In the genomic region with DNA sequence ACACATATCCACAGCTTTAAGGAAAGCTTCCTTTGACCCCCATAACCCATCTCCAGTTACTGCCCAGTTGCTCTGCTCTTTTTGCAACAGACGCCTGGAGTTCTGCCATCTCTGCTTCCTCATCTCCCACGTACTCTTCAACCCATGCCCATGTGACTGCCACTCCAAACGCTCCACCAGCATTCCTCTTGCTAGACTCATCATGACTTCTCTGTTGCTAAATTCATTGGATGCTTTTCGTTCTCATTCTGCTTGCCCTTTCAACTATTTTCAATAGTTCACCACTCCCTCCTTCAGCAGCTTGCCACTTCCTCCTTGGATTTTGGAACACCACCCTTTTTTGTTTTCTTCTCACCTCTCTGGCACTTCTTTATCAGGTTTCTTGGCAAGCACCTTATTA, we compare ENCODE assay signal across 9 cellular contexts. TPM values are rescaled to one million over a fixed set of nuclear protein-coding genes. Genes with fewer than 3 reads are reported as not detected.
DNase-seq lines count a peak whose midpoint lies in the region; ATAC-seq and TF ChIP-seq lines count a peak whose summit lies in the region.
"Had no signal": no experiment of that assay in that cellular context is flagged by ENCODE, and none has a peak within 500 bp of the region (broad histone marks: within the 10 kb centered on the region; RNA-seq: fewer than 3 reads in every experiment).

No MANE protein-coding gene starts in this region.

- no peak overlapping the region for H3K9ac ChIP-seq in subcutaneous abdominal adipose tissue (ENCODE audit: low read length in 5 of 5)
- H3K9ac ChIP-seq: KMS-11 had no signal

- H3K4me1 Mint-ChIP-seq in HFFc6 (ENCODE audit: low read depth), result peaks cover 58% of the 10 kb centered on the region

- H3K9me3 ChIP-seq in heart left ventricle (no peaks in the 10 kb centered on the region), subcutaneous abdominal adipose tissue (ENCODE audit: control insufficient read depth in 5 of 5, low read length in 5 of 5) (no peaks in the 10 kb centered on the region)

- no peaks in the 10 kb centered on the region for H3K27me3 ChIP-seq in heart left ventricle
- H3K27me3 ChIP-seq in subcutaneous abdominal adipose tissue (ENCODE audit: control insufficient read depth in 5 of 5, insufficient read depth in 4 of 5, low read length in 5 of 5), result no peaks in the 10 kb centered on the region

- peaks cover 1% of the 10 kb centered on the region; the same call in 1 of the 2 replicates for H3K27me3 Mint-ChIP-seq in HFFc6 (ENCODE audit: insufficient read depth)

- H3K4me3 ChIP-seq in heart left ventricle (no peak overlapping the region), subcutaneous abdominal adipose tissue (ENCODE audit: low read depth in 1 of 5, low read length in 5 of 5) (no peak overlapping the region)

- H3K27ac ChIP-seq in heart left ventricle, result peak overlapping the region in 9 of 12 donors; percentile 16 to 74 (median 56)
- peak overlapping the region; percentile 50 for H3K27ac ChIP-seq in subcutaneous abdominal adipose tissue (ENCODE audit: low read depth, low read length)
- H3K27ac ChIP-seq: KMS-11 had no signal

- WGBS in heart left ventricle, 4 donors, result 9 to 15% (median 12%) methylated on average over 4 of the region's 4 CpGs

- peaks cover 13% of the 10 kb centered on the region; the same call in 1 of the 2 replicates for H3K36me3 Mint-ChIP-seq in HFFc6 (ENCODE audit: low read depth)

- TF ChIP-seq CTCF in HFFc6 (IDR thresholded peaks at IDR 0.05), result no peak
- TF ChIP-seq CTCF in heart left ventricle (IDR thresholded peaks at IDR 0.05), result no peak

- H3K36me3 ChIP-seq in heart left ventricle, result no peaks in the 10 kb centered on the region
- no peaks in the 10 kb centered on the region for H3K36me3 ChIP-seq in subcutaneous abdominal adipose tissue (ENCODE audit: control insufficient read depth in 5 of 5, insufficient read depth in 5 of 5, low read length in 5 of 5)

- H3K4me1 ChIP-seq in heart left ventricle (peaks cover 0 to 31% (median 12%) of the 10 kb centered on the region in 12 donors), subcutaneous abdominal adipose tissue (ENCODE audit: control insufficient read depth in 5 of 5, insufficient read depth in 5 of 5, low read length in 5 of 5) (peaks cover 6 to 29% (median 24%) of the 10 kb centered on the region in 5 donors)

- DNase-seq in HFFc6 (peak; percentile 95), SW480 (ENCODE audit: low spot score) (peak; percentile 74), heart left ventricle (peak in 4 of 5 donors; percentile 68 to 80 (median 70)), NCI-H187 (lab: John Stamatoyannopoulos, UW) (no peak)

- peak overlapping the region; percentile 84 for H3K27ac Mint-ChIP-seq in HFFc6

- H3K9me3 Mint-ChIP-seq in HFFc6, result 0 out of 2 replicates have a peak, but pooled peaks cover 4% of the 10 kb centered on the region

- H3K4me3 Mint-ChIP-seq in HFFc6, result peak overlapping the region; percentile 46

- intact Hi-C loops in heart left ventricle (cut with DNase I), result no loop called here

- ATAC-seq in heart left ventricle, result peak; percentile 63 to 81 (median 72)
- ATAC-seq in GM19324 (IDR thresholded peaks at IDR 0.05; ENCODE audit: low FRiP score, unreplicated experiment), result no peak
- no peak for ATAC-seq in GM18867 (IDR thresholded peaks at IDR 0.05; ENCODE audit: unreplicated experiment)
- ATAC-seq in HG02763 (IDR thresholded peaks at IDR 0.05; ENCODE audit: unreplicated experiment), result no peak

- TF ChIP-seq POLR2A in heart left ventricle (IDR thresholded peaks at IDR 0.05), result no peak

RNA-seq across cellular contexts. Expression of gene KNSTRN, which starts 2.7 kb away (rescaled TPM):
- 10 to 100 TPM; 26.2 to 49.7 (median 47.5) TPM for total RNA-seq in HFFc6 (2021; fragmentation: NEBNext Ultra II Directional; extraction: Animal tissue kit (Norgen Biotek cat#: 25700))
- total RNA-seq in heart left ventricle, result 10 to 100 TPM in 4 of 9 donors, 1 to 10 TPM in 5; 8.9 to 20.1 (median 9.9) TPM
- polyA plus RNA-seq in heart left ventricle, result 10 to 100 TPM in 1 of 2 donors, 1 to 10 TPM in 1; 8.0 to 16.7 TPM

RNA-seq across cellular contexts. Expression of gene DISP2, which starts 21.8 kb away (rescaled TPM):
- total RNA-seq in HFFc6 (2021; fragmentation: NEBNext Ultra II Directional; extraction: Animal tissue kit (Norgen Biotek cat#: 25700)), result under 1 TPM; 0.03 to 0.26 (median 0.21) TPM
- total RNA-seq in heart left ventricle, result 1 to 10 TPM in 2 of 9 donors, under 1 TPM in 7; 0.13 to 1.1 (median 0.40) TPM
- polyA plus RNA-seq in heart left ventricle, result 1 to 10 TPM in 1 of 2 donors, under 1 TPM in 1; 0.10 to 1.8 TPM

RNA-seq across cellular contexts. Expression of gene IVD, which starts 25.7 kb away (rescaled TPM):
- 10 to 100 TPM; 48.5 to 69.9 (median 50.4) TPM for total RNA-seq in HFFc6 (2021; fragmentation: NEBNext Ultra II Directional; extraction: Animal tissue kit (Norgen Biotek cat#: 25700))
- 100 to 1,000 TPM in 4 of 9 donors, 10 to 100 TPM in 5; 72.1 to 130 (median 99.8) TPM for total RNA-seq in heart left ventricle
- 10 to 100 TPM; 52.9 to 56.2 TPM for polyA plus RNA-seq in heart left ventricle

RNA-seq across cellular contexts. Expression of gene PHGR1, which starts 29.0 kb away (rescaled TPM):
- total RNA-seq in HFFc6 (2021; fragmentation: NEBNext Ultra II Directional; extraction: Animal tissue kit (Norgen Biotek cat#: 25700)), result not detected
- total RNA-seq in heart left ventricle, result not detected
- polyA plus RNA-seq in heart left ventricle, result 1 to 10 TPM in 1 of 2 donors, under 1 TPM in 1; 0.71 to 1.4 TPM

RNA-seq across cellular contexts. Expression of gene CCDC9B, which starts 39.1 kb away (rescaled TPM):
- total RNA-seq in HFFc6 (2021; fragmentation: NEBNext Ultra II Directional; extraction: Animal tissue kit (Norgen Biotek cat#: 25700)), result 10 to 100 TPM; 54.3 to 92.3 (median 57.9) TPM
- 100 to 1,000 TPM in 7 of 9 donors, 10 to 100 TPM in 2; 54.1 to 165 (median 119) TPM for total RNA-seq in heart left ventricle
- 100 to 1,000 TPM in 1 of 2 donors, 10 to 100 TPM in 1; 38.0 to 121 TPM for polyA plus RNA-seq in heart left ventricle

Comparison
In these comparisons a context has a peak if more than half of its experiments do, and no peak if none do; other contexts are left out.
1. DNase-seq: peak in HFFc6 (single experiment), SW480 (single experiment) and heart left ventricle (4 of 5); none in NCI-H187 (0 of 2).
2. ATAC-seq: peak in heart left ventricle (4 of 4); none in GM19324 (single experiment), GM18867 (single experiment) and HG02763 (single experiment).